In the genomic region with DNA sequence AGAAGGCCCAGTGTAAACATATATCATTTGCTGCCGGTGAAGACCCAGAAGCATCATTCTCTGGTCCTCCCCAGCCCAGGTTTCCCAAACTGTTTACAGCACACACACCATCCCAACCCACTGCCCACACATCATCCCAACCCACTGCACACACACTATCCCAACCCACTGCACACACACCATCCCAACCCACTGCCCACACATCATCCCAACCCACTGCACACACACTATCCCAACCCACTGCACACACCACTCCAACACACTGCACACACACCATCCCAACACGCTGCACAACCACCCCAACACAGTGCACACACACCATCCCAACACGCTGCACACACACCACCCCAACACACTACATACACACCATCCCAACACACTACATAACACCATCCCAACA, we compare ENCODE assay signal across 7 cellular contexts.
A peak's percentile ranks its signal among the peaks of the same experiment; 100 is the strongest.
DNase-seq lines count a peak whose midpoint lies in the region; FAIRE-seq and TF ChIP-seq lines count a peak whose summit lies in the region.
"Not testable (repeated sequence)": the region's sequence is repeated elsewhere in the genome, so short reads cannot be mapped to it uniquely, and the experiment has no call there.

No MANE protein-coding gene starts in this region.

- H4K91ac ChIP-seq in H9 (ENCODE audit: insufficient read length, low read depth, low read length); H1 (replicated peaks; ENCODE audit: insufficient read length, low read length); neuronal stem cell (ENCODE audit: low read depth, low read length, poor library complexity): not testable (repeated sequence)

- H4K5ac ChIP-seq in H9 (ENCODE audit: insufficient read length, low read depth, low read length); H1 (ENCODE audit: insufficient read length, low read depth, low read length): not testable (repeated sequence)

- not testable (repeated sequence) for H3K4me1 Mint-ChIP-seq in H9

- not testable (repeated sequence) for H4K20me1 ChIP-seq in H9 (ENCODE audit: control insufficient read depth, insufficient read depth, insufficient read length); H1 (replicated peaks in 1 of 2; ENCODE audit: control insufficient read depth in 1 of 2, insufficient read depth in 2 of 2, low read length in 2 of 2); keratinocyte (ENCODE audit: control insufficient read depth, extremely low read depth, insufficient read depth, low read length)

- not testable (repeated sequence) for H3K56ac ChIP-seq in H9 (ENCODE audit: insufficient read length, low read depth, low read length)
- H3K56ac ChIP-seq in H1 (replicated peaks; ENCODE audit: insufficient read length, low read depth, low read length), result peak overlapping the region; percentile 92

- TF ChIP-seq POLR2A in GM12892 (IDR thresholded peaks at IDR 0.05; ENCODE audit: low read depth, low read length); H1 (IDR thresholded peaks at IDR 0.05; ENCODE audit: control extremely low read depth in 1 of 2, low read depth in 2 of 2, low read length in 2 of 2): not testable (repeated sequence)

- H3K23me2 ChIP-seq in H9 (ENCODE audit: insufficient read length, low read depth, low read length, poor library complexity, severe bottlenecking); H1 (ENCODE audit: low read depth, low read length): not testable (repeated sequence)

- H2AK5ac ChIP-seq in H9 (ENCODE audit: insufficient read length, low read length); neuronal stem cell (ENCODE audit: low read depth, low read length): not testable (repeated sequence)
- peak overlapping the region; percentile 87; the same call in 1 of the 2 replicates for H2AK5ac ChIP-seq in H1 (ENCODE audit: low read depth, low read length)

- WGBS in H9 (ENCODE audit: extremely low coverage, insufficient read length, low lambda C conversion rate), result 100% methylated on average over 1 of the region's 3 CpGs
- WGBS in H1 (ENCODE audit: extremely low coverage in 1 of 2, insufficient coverage in 1 of 2, insufficient read length in 1 of 2, insufficient replicate concordance in 2 of 2, low coverage in 1 of 2, low lambda C conversion rate in 2 of 2, missing lambda C conversion rate in 1 of 2), 2 experiments, result 89% methylated on average over 3 of the region's 3 CpGs; no CpG with 5 or more reads in 1 of the 2 experiments
- WGBS in neuronal stem cell (ENCODE audit: extremely low coverage in 2 of 2, insufficient read length in 2 of 2, insufficient replicate concordance in 1 of 2), 2 donors, result no CpG with 5 or more reads among the region's 3 CpGs

- POLR2A ChIA-PET in H1 (lab: Charles Lee; ENCODE audit: partially characterized antibody), result not testable (repeated sequence)

- H4K8ac ChIP-seq in H9 (replicated peaks; ENCODE audit: insufficient read length, low read depth, low read length), result peak overlapping the region; percentile 90
- H4K8ac ChIP-seq in H1 (ENCODE audit: extremely low read depth, insufficient read depth, low read length); neuronal stem cell (ENCODE audit: low read depth, low read length): not testable (repeated sequence)

- H2BK120ac ChIP-seq in H9 (ENCODE audit: low read depth, low read length, poor library complexity, severe bottlenecking); H1 (replicated peaks; ENCODE audit: low read depth, low read length); neuronal stem cell (ENCODE audit: low read depth, low read length): not testable (repeated sequence)

- not testable (repeated sequence) for H2BK15ac ChIP-seq in H9 (ENCODE audit: low read depth, low read length); neuronal stem cell (ENCODE audit: low read length)
- peak overlapping the region; percentile 12; the same call in 1 of the 2 replicates for H2BK15ac ChIP-seq in H1 (ENCODE audit: low read length)

- not testable (repeated sequence) for DNase-seq in GM12892 (ENCODE audit: insufficient read length); H9; HTR-8/SVneo (ENCODE audit: insufficient read length, low spot score); H1 (ENCODE audit: low read depth in 1 of 2, low spot score in 2 of 2); keratinocyte (ENCODE audit: low read depth, low spot score); neuronal stem cell (ENCODE audit: low spot score); urothelium cell line (ENCODE audit: low spot score)

- H3K27ac ChIP-seq in H9 (ENCODE audit: insufficient read length, low read depth, low read length); H1 (ENCODE audit: low read depth, low read length); keratinocyte (ENCODE audit: control insufficient read depth, insufficient read depth, low read length); neuronal stem cell (replicated peaks; ENCODE audit: low read length): not testable (repeated sequence)

- not testable (repeated sequence) for H2BK20ac ChIP-seq in H9 (ENCODE audit: low read depth, low read length, poor library complexity, severe bottlenecking); H1 (ENCODE audit: low read length)

- FAIRE-seq in GM12892 (lab: Jason Lieb, UNC) (peak; percentile 56), HTR-8/SVneo (lab: Jason Lieb, UNC) (peak; percentile 98), keratinocyte (lab: Jason Lieb, UNC) (peak; percentile 5), urothelium cell line (lab: Jason Lieb, UNC) (peak; percentile 99)
- FAIRE-seq in H1 (lab: Jason Lieb, UNC), result not testable (repeated sequence)

- H3K36me3 ChIP-seq in H1 (ENCODE audit: control insufficient read depth in 2 of 4, insufficient read depth in 4 of 4, low read length in 3 of 4); keratinocyte (ENCODE audit: control insufficient read depth in 2 of 2, extremely low read depth in 1 of 2, insufficient read depth in 2 of 2, low read length in 2 of 2); neuronal stem cell (replicated peaks in 1 of 2; ENCODE audit: control insufficient read depth in 2 of 2, insufficient read depth in 2 of 2, low read length in 2 of 2): not testable (repeated sequence)

- not testable (repeated sequence) for H3K9me1 ChIP-seq in keratinocyte (ENCODE audit: control insufficient read depth, extremely low read depth, insufficient read depth, low read length)

- H3K27me3 ChIP-seq in H9 (ENCODE audit: insufficient read depth, low read length); H1 (replicated peaks in 1 of 4; ENCODE audit: control insufficient read depth in 3 of 4, extremely low read depth in 1 of 4, insufficient read depth in 3 of 4, low read length in 3 of 4); keratinocyte (ENCODE audit: control insufficient read depth, extremely low read depth, insufficient read depth, low read length); neuronal stem cell (ENCODE audit: control insufficient read depth in 3 of 3, insufficient read depth in 3 of 3, low read depth in 1 of 3, low read length in 3 of 3): not testable (repeated sequence)

- not testable (repeated sequence) for H3K27ac Mint-ChIP-seq in H9

- not testable (repeated sequence) for H3K79me1 ChIP-seq in H9 (ENCODE audit: insufficient read depth, low read depth, low read length, poor library complexity, severe bottlenecking); H1 (ENCODE audit: low read depth, low read length); neuronal stem cell (ENCODE audit: low read depth, low read length)

- not testable (repeated sequence) for H3T11ph ChIP-seq in H9 (ENCODE audit: low read length)

- not testable (repeated sequence) for TF ChIP-seq CTCF in H9 (conservative IDR thresholded peaks at IDR 0.05); H1 (IDR thresholded peaks at IDR 0.05; ENCODE audit: control extremely low read depth in 1 of 3, insufficient read depth in 1 of 3, low read depth in 1 of 3, low read length in 3 of 3); keratinocyte (optimal IDR thresholded peaks at IDR 0.05 in 1 of 3, IDR thresholded peaks at IDR 0.05 in 1 of 3, conservative IDR thresholded peaks at IDR 0.05 in 1 of 3; ENCODE audit: extremely low read depth in 1 of 3, insufficient read depth in 2 of 3, low read length in 3 of 3)

- CTCF ChIA-PET in H1 (lab: Charles Lee; ENCODE audit: partially characterized antibody), result not testable (repeated sequence)

- not testable (repeated sequence) for TF ChIP-seq EP300 in H1 (IDR thresholded peaks at IDR 0.05; ENCODE audit: borderline replicate concordance in 1 of 2, low read depth in 2 of 2, low read length in 2 of 2)

- not testable (repeated sequence) for H3K18ac ChIP-seq in H9 (ENCODE audit: insufficient read length, low read depth, low read length); H1 (ENCODE audit: extremely low read depth, low read length); neuronal stem cell (ENCODE audit: low read length)

- not testable (repeated sequence) for H3K4ac ChIP-seq in H9 (ENCODE audit: low read depth, low read length); H1 (replicated peaks; ENCODE audit: insufficient read length, low read depth, low read length); neuronal stem cell (ENCODE audit: low read length)

- dilution Hi-C loops in keratinocyte (cut with MboI; ENCODE audit: extremely low pct_ligation_motif_present, low sequenced_read_pairs), result not testable (repeated sequence)

- H2BK12ac ChIP-seq in H9 (ENCODE audit: insufficient read length, low read depth, low read length); neuronal stem cell (ENCODE audit: low read length): not testable (repeated sequence)
- H2BK12ac ChIP-seq in H1 (ENCODE audit: low read depth, low read length), result peak overlapping the region; percentile 64

- not testable (repeated sequence) for TF ChIP-seq RAD21 in H1 (IDR thresholded peaks at IDR 0.05 in 1 of 2, conservative IDR thresholded peaks at IDR 0.05 in 1 of 2; ENCODE audit: low read depth in 2 of 2, low read length in 2 of 2)

- H3K9me3 ChIP-seq in H9 (ENCODE audit: control insufficient read depth, low read depth, low read length); H1 (ENCODE audit: insufficient read depth in 2 of 2, low read depth in 1 of 2, low read length in 1 of 2); keratinocyte (ENCODE audit: control insufficient read depth, low read depth, low read length); neuronal stem cell (replicated peaks in 1 of 2; ENCODE audit: control insufficient read depth in 2 of 2, insufficient read depth in 1 of 2, low read depth in 1 of 2, low read length in 2 of 2): not testable (repeated sequence)

- H3K4me3 Mint-ChIP-seq in H9, result not testable (repeated sequence)

- H3K9ac ChIP-seq in H9 (ENCODE audit: extremely low read depth, insufficient read length, low read length); H1 (replicated peaks in 1 of 4; ENCODE audit: extremely low read depth in 1 of 4, low read depth in 3 of 4, low read length in 3 of 4); keratinocyte (ENCODE audit: control insufficient read depth, extremely low read depth, insufficient read depth, low read length); neuronal stem cell (ENCODE audit: low read depth, low read length, poor library complexity): not testable (repeated sequence)

- not testable (repeated sequence) for H3K4me1 ChIP-seq in H9 (ENCODE audit: insufficient read depth, low read length); H1 (replicated peaks in 1 of 4; ENCODE audit: control insufficient read depth in 3 of 4, insufficient read depth in 4 of 4, low read length in 3 of 4); keratinocyte (ENCODE audit: control insufficient read depth, extremely low read depth, insufficient read depth, low read length); neuronal stem cell (ENCODE audit: control insufficient read depth in 2 of 2, insufficient read depth in 1 of 2, low read depth in 1 of 2, low read length in 2 of 2)

- H3K79me2 ChIP-seq in H9 (ENCODE audit: insufficient read depth, low read length); H1 (ENCODE audit: control insufficient read depth in 1 of 2, insufficient read depth in 2 of 2, low read length in 2 of 2); keratinocyte (ENCODE audit: control insufficient read depth, insufficient read depth, low read length): not testable (repeated sequence)

- not testable (repeated sequence) for H2AFZ ChIP-seq in H9 (ENCODE audit: low read length); H1 (ENCODE audit: low read length); keratinocyte (ENCODE audit: control insufficient read depth, low read length); neuronal stem cell (ENCODE audit: low read length)

- H3K36me3 Mint-ChIP-seq in H9 (ENCODE audit: insufficient read depth in 1 of 3, low read depth in 3 of 3), result not testable (repeated sequence)

- not testable (repeated sequence) for H2BK5ac ChIP-seq in H9 (ENCODE audit: insufficient read length, low read length); H1 (ENCODE audit: low read depth, low read length); neuronal stem cell (ENCODE audit: low read length)

- H3K4me2 ChIP-seq in H9 (ENCODE audit: insufficient read depth, insufficient read length, low read length); H1 (ENCODE audit: insufficient read depth in 1 of 2, low read depth in 2 of 2, low read length in 2 of 2); keratinocyte (ENCODE audit: control insufficient read depth, extremely low read depth, insufficient read depth, low read depth, low read length); neuronal stem cell (ENCODE audit: insufficient read depth, low read length, poor library complexity, severe bottlenecking): not testable (repeated sequence)

- not testable (repeated sequence) for H3K4me3 ChIP-seq in H1 (ENCODE audit: extremely low read depth in 1 of 4, insufficient read depth in 2 of 4, low read depth in 3 of 4, low read length in 4 of 4); keratinocyte (ENCODE audit: control insufficient read depth in 2 of 3, extremely low read depth in 1 of 3, insufficient read depth in 2 of 3, low read depth in 1 of 3, low read length in 3 of 3)
- peak overlapping the region in 1 of 2 donors; percentile 76 for H3K4me3 ChIP-seq in neuronal stem cell (ENCODE audit: low read length in 2 of 2)

- not testable (repeated sequence) for H3K23ac ChIP-seq in H9 (ENCODE audit: insufficient read length, low read depth, low read length); H1 (ENCODE audit: insufficient read length); neuronal stem cell (ENCODE audit: low read depth, low read length, poor library complexity)

- not testable (repeated sequence) for H3K9me3 Mint-ChIP-seq in H9

- H3K27me3 Mint-ChIP-seq in H9 (ENCODE audit: low read depth), result not testable (repeated sequence)

- H3K14ac ChIP-seq in H9 (ENCODE audit: insufficient read depth, low read length), result not testable (repeated sequence)
- H3K14ac ChIP-seq in H1 (ENCODE audit: insufficient read length) (peak overlapping the region; percentile 54), neuronal stem cell (ENCODE audit: low read length) (peak overlapping the region; percentile 28)
